Comparison of ENCODE assay signal across 6 cellular contexts in the genomic region with DNA sequence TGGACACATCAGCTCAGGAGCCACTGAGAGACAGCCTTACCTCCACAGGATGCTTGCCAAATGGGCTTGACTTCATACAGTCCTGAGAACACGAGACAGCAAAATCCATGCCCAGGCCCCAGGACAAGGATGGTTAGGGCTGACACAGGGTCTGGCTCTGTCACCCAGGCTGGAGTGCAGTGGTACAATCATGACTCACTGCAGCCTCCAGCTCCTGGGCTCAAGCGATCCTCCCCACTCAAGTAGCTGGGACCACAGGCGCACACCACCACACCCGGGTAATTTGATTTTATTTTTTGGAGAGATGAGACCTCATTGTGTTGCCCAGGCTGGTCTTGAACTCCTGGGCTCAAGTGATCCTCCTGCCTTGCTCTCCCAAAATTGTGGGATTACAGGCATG. TPM values are rescaled to one million over a fixed set of nuclear protein-coding genes. Genes with fewer than 3 reads are reported as not detected.
DNase-seq lines count a peak whose midpoint lies in the region; ATAC-seq and TF ChIP-seq lines count a peak whose summit lies in the region.
"Not testable (repeated sequence)": the region's sequence is repeated elsewhere in the genome, so short reads cannot be mapped to it uniquely, and the experiment has no call there.

No MANE protein-coding gene starts in this region.

- intact Hi-C loops in activated B cell treated with CpG ODN at 0.5 μM for 24 hours (cut with micrococcal nuclease); esophagus muscularis mucosa (cut with DNase I); posterior vena cava (cut with DNase I): not testable (repeated sequence)
- intact Hi-C loops in colonic mucosa (cut with DNase I), result loop anchor here (5.0 kb wide), 1 partner anchor 106 kb away; no protein-coding TSS in a partner anchor

- not testable (repeated sequence) for H3K9ac ChIP-seq in colonic mucosa (ENCODE audit: low read depth in 2 of 2, low read length in 2 of 2)

- TF ChIP-seq POLR2A in esophagus muscularis mucosa (IDR thresholded peaks at IDR 0.05; ENCODE audit: low read depth), result not testable (repeated sequence)

- H3K4me3 ChIP-seq in colonic mucosa, esophagus muscularis mucosa: not testable (repeated sequence)

- not testable (repeated sequence) for H3K36me3 ChIP-seq in colonic mucosa, esophagus muscularis mucosa

- peaks cover 11% of the 10 kb centered on the region for H3K27me3 Mint-ChIP-seq in activated B cell treated with CpG ODN at 0.5 μM for 24 hours

- not testable (repeated sequence) for H3K4me1 Mint-ChIP-seq in activated B cell treated with CpG ODN at 0.5 μM for 24 hours

- TF ChIP-seq EP300 in esophagus muscularis mucosa (IDR thresholded peaks at IDR 0.05), result not testable (repeated sequence)

- not testable (repeated sequence) for H3K27me3 ChIP-seq in colonic mucosa, esophagus muscularis mucosa

- not testable (repeated sequence) for TF ChIP-seq CTCF in activated B cell treated with CpG ODN at 0.5 μM for 24 hours (IDR thresholded peaks at IDR 0.05); colonic mucosa (IDR thresholded peaks at IDR 0.05); esophagus muscularis mucosa (IDR thresholded peaks at IDR 0.05)

- not testable (repeated sequence) for H3K27ac Mint-ChIP-seq in activated B cell treated with CpG ODN at 0.5 μM for 24 hours

- not testable (repeated sequence) for H3K27ac ChIP-seq in colonic mucosa; esophagus muscularis mucosa (replicated peaks in 1 of 4)

- H3K36me3 Mint-ChIP-seq in activated B cell treated with CpG ODN at 0.5 μM for 24 hours (ENCODE audit: low read depth), result not testable (repeated sequence)

- POLR2A ChIA-PET in activated B cell treated with CpG ODN at 0.5 μM for 24 hours (lab: Charles Lee), result not testable (repeated sequence)

- CTCF ChIA-PET in activated B cell treated with CpG ODN at 0.5 μM for 24 hours (lab: Charles Lee), result interaction anchor here (2.0 kb wide), 1 partner anchor 621 kb away, joined by 9 read pairs; no protein-coding TSS in a partner anchor

- WGBS in esophagus muscularis mucosa, result 82% methylated on average over 4 of the region's 4 CpGs

- not testable (repeated sequence) for H3K9me3 Mint-ChIP-seq in activated B cell treated with CpG ODN at 0.5 μM for 24 hours

- H3K4me3 Mint-ChIP-seq in activated B cell treated with CpG ODN at 0.5 μM for 24 hours, result not testable (repeated sequence)

- H3K9me3 ChIP-seq in colonic mucosa, esophagus muscularis mucosa: not testable (repeated sequence)

- ATAC-seq in activated B cell treated with CpG ODN at 0.5 μM for 24 hours (ENCODE audit: low read depth); left lobe of liver: not testable (repeated sequence)

- DNase-seq in activated B cell treated with CpG ODN at 0.5 μM for 24 hours (peak; percentile 4), colonic mucosa (peak; percentile 4), esophagus muscularis mucosa (ENCODE audit: extremely low spot score) (peak; percentile 64), left lobe of liver (ENCODE audit: low spot score) (peak; percentile 24), posterior vena cava (ENCODE audit: low spot score) (peak; percentile 25)
- peak; percentile 36 for DNase-seq in activated CD8-positive, alpha-beta memory T cell treated with anti-CD3 and anti-CD28 coated beads, Interleukin-2, amount 50 U/mL, for 48 hours

- H3K4me1 ChIP-seq in colonic mucosa, esophagus muscularis mucosa: not testable (repeated sequence)

RNA-seq across cellular contexts. Expression of gene TFDP1, which starts 21.0 kb away (rescaled TPM):
- total RNA-seq in activated B cell treated with CpG ODN at 0.5 μM for 24 hours (53.1 and 54.3 TPM in 2 replicates), colonic mucosa (100 to 1,000 TPM in 1 of 2 donors, 10 to 100 TPM in 1; 60.3 to 112 TPM), esophagus muscularis mucosa (10 to 100 TPM; 30.7 to 42.2 (median 32.1) TPM), left lobe of liver (23.5 TPM), posterior vena cava (10 to 100 TPM; 36.6 to 40.3 TPM)

Comparison
In these comparisons a context has a peak if more than half of its experiments do, and no peak if none do; other contexts are left out.
1. DNase-seq: peak in every context shown above with its lines; median percentile 64 in esophagus muscularis mucosa; 36 in activated CD8-positive, alpha-beta memory T cell treated with anti-CD3 and anti-CD28 coated beads, Interleukin-2, amount 50 U/mL, for 48 hours; 25 in posterior vena cava; 24 in left lobe of liver; 4 in activated B cell treated with CpG ODN at 0.5 μM for 24 hours; 4 in colonic mucosa.